8 cellular contexts compared by ENCODE assay signal in genomic region chr1:168178638-168179410, GRCh38. TPM values are rescaled to one million over a fixed set of nuclear protein-coding genes. Genes with fewer than 3 reads are reported as not detected.
DNase-seq lines count a peak whose midpoint lies in the region; ATAC-seq, FAIRE-seq and TF ChIP-seq lines count a peak whose summit lies in the region.

TSS of gene TIPRL (plus strand) at chr1:168178962. CDS start at chr1:168179078, 116 bp downstream.

- H2BK120ac ChIP-seq in mesendoderm (ENCODE audit: low read depth, low read length), result no peak within 1 kb of the TSS

- H3K4me3 ChIP-seq in endodermal cell (ENCODE audit: low read length) (peak within 1 kb of the TSS; percentile 98), mesendoderm (ENCODE audit: low read length) (peak within 1 kb of the TSS; percentile 77)

- peak; percentile 88 for ATAC-seq in GM21367 (IDR thresholded peaks at IDR 0.05; ENCODE audit: unreplicated experiment)

- H3K27ac ChIP-seq in endodermal cell (ENCODE audit: low read depth, low read length) (peak within 1 kb of the TSS; percentile 83), mesendoderm (ENCODE audit: low read depth, low read length) (peak within 1 kb of the TSS; percentile 72)

- H3K79me2 ChIP-seq in mesendoderm (ENCODE audit: control insufficient read depth, insufficient read depth, low read length), result peaks cover 6% of the 10 kb centered on the region

- H3K4me1 ChIP-seq in endodermal cell (ENCODE audit: control insufficient read depth, insufficient read depth, low read length), result peaks cover 3% of the 10 kb centered on the region
- H3K4me1 ChIP-seq in mesendoderm (ENCODE audit: control insufficient read depth, low read depth, low read length), result peaks cover 6% of the 10 kb centered on the region

- in situ Hi-C loops in Caki2 (cut with HindIII; ENCODE audit: low pct_unique_long_range_greater_than_20kb, low sequenced_read_pairs), result no loop called here

- no peaks in the 10 kb centered on the region for H3K9me3 Mint-ChIP-seq in endodermal cell

- peak; percentile 96 for FAIRE-seq in HTR-8/SVneo (lab: Jason Lieb, UNC)

- H3K4ac ChIP-seq in mesendoderm (ENCODE audit: low read depth, low read length), result peak within 1 kb of the TSS; percentile 79

- WGBS in endodermal cell (ENCODE audit: insufficient coverage in 1 of 2, insufficient read length in 1 of 2), 2 experiments, result 0% methylated on average over 30 to 56 of the region's 56 CpGs
- no CpG with 5 or more reads among the region's 56 CpGs for WGBS in mesendoderm (ENCODE audit: extremely low coverage, insufficient coverage, low lambda C conversion rate)

- peak within 1 kb of the TSS; percentile 42 for H3K4me2 ChIP-seq in mesendoderm (ENCODE audit: low read length)

- no peaks in the 10 kb centered on the region for H3K9me3 ChIP-seq in endodermal cell (ENCODE audit: control insufficient read depth, low read length)

- H3K36me3 ChIP-seq in endodermal cell (ENCODE audit: control insufficient read depth, insufficient read depth, low read length) (no peaks in the 10 kb centered on the region), mesendoderm (ENCODE audit: control insufficient read depth, insufficient read depth, low read length) (no peaks in the 10 kb centered on the region)

- no peak within 1 kb of the TSS for H2BK15ac ChIP-seq in mesendoderm (replicated peaks; ENCODE audit: low read depth)

- H2BK5ac ChIP-seq in mesendoderm (ENCODE audit: low read length), result no peak within 1 kb of the TSS

- no peak within 1 kb of the TSS for H3K4me3 Mint-ChIP-seq in endodermal cell

- no peaks in the 10 kb centered on the region for H3K27me3 Mint-ChIP-seq in endodermal cell (ENCODE audit: insufficient read depth)

- no peak within 1 kb of the TSS for H4K5ac ChIP-seq in mesendoderm (ENCODE audit: low read length)

- peaks cover 5% of the 10 kb centered on the region for H3K4me1 Mint-ChIP-seq in endodermal cell

- H3K27me3 ChIP-seq in endodermal cell (ENCODE audit: control insufficient read depth, insufficient read depth, low read length, poor library complexity, severe bottlenecking) (no peaks in the 10 kb centered on the region), mesendoderm (ENCODE audit: insufficient read depth, low read length, poor library complexity) (no peaks in the 10 kb centered on the region)

- no peak within 1 kb of the TSS for H4K8ac ChIP-seq in mesendoderm (ENCODE audit: low read depth, low read length)

- peak; percentile 87 for TF ChIP-seq CTCF in endodermal cell (conservative IDR thresholded peaks at IDR 0.05)

- H3K36me3 Mint-ChIP-seq in endodermal cell (ENCODE audit: low read depth), result no peaks in the 10 kb centered on the region

- H3K79me1 ChIP-seq in mesendoderm (ENCODE audit: low read length), result no peaks in the 10 kb centered on the region

- H3K9ac ChIP-seq in endodermal cell (ENCODE audit: extremely low read depth, low read length, poor library complexity, severe bottlenecking) (peak within 1 kb of the TSS; percentile 66), mesendoderm (ENCODE audit: low read length) (peak within 1 kb of the TSS; percentile 81)

- H3K18ac ChIP-seq in mesendoderm (ENCODE audit: low read length), result no peak within 1 kb of the TSS

- DNase-seq in Caki2 (ENCODE audit: low read depth) (peak; percentile 99), HTR-8/SVneo (ENCODE audit: insufficient read length, low spot score) (peak; percentile 90), NOMO-1 treated with DMSO at 0.1 percent for 48 hours (lab: John Stamatoyannopoulos, UW; ENCODE audit: unreplicated experiment) (peak; percentile 96), endodermal cell (peak; percentile 99), mesendoderm (peak; percentile 100)
- DNase-seq in activated CD8-positive, alpha-beta memory T cell treated with anti-CD3 and anti-CD28 coated beads for 48 hours (ENCODE audit: low read depth in 2 of 3, low spot score in 2 of 3), result peak; percentile 83 to 88 (median 85)
- DNase-seq in stimulated activated CD8-positive, alpha-beta memory T cell treated with anti-CD3 and anti-CD28 coated beads, Interleukin-15, amount 100 ng/mL, for 1 hour (ENCODE audit: low read depth), result peak; percentile 86

- no peak within 1 kb of the TSS for H2AK5ac ChIP-seq in mesendoderm (ENCODE audit: low read length)

- H3K27ac Mint-ChIP-seq in endodermal cell, result no peak within 1 kb of the TSS

- no peak within 1 kb of the TSS for H3K23ac ChIP-seq in mesendoderm (ENCODE audit: low read length)

- H3K56ac ChIP-seq in mesendoderm (ENCODE audit: low read length), result peak within 1 kb of the TSS; percentile 92

RNA-seq across cellular contexts. Expression of gene TIPRL, which starts in this region (rescaled TPM):
- 22.1 and 35.7 TPM in 2 replicates for total RNA-seq in Caki2 (2014; rRNA removed; shearing (Covaris generic); ENCODE audit: low replicate concordance)
- 10 to 100 TPM; 29.3 to 30.9 TPM for total RNA-seq in endodermal cell
- polyA plus RNA-seq in endodermal cell (2013, experiment 1 of 2), result 32.4 TPM
- 34.6 TPM for polyA plus RNA-seq in endodermal cell (2013, experiment 2 of 2)
- polyA plus RNA-seq in mesendoderm (2013, experiment 1 of 2), result 23.8 TPM
- 22.5 TPM for polyA plus RNA-seq in mesendoderm (2013, experiment 2 of 2)

Comparison
In these comparisons a context has a peak if more than half of its experiments do, and no peak if none do; other contexts are left out.
1. Peak in every context shown above with its lines: DNase-seq, ATAC-seq, H3K4me3 ChIP-seq and H3K27ac ChIP-seq.